Comparison of ENCODE assay signal across 1 cellular context in genomic region chr7:55365680-55366460, GRCh38.
A peak's percentile ranks its signal among the peaks of the same experiment; 100 is the strongest.
TF ChIP-seq lines count a peak whose summit lies in the region.

No MANE protein-coding gene starts in this region.

TF ChIP-seq in H1, 55 proteins besides CTCF, POLR2A, EP300 and RAD21 (continued from another document):
- TF ChIP-seq RXRA (IDR thresholded peaks at IDR 0.05; ENCODE audit: insufficient read depth, low read depth, low read length): no peak
- TF ChIP-seq BRCA1 (IDR thresholded peaks at IDR 0.05; ENCODE audit: low read depth, low read length): peak; percentile 32; the same call in 1 of the 2 replicates
- peak; percentile 99 for TF ChIP-seq CREB1 (IDR thresholded peaks at IDR 0.05)
- TF ChIP-seq MAX (IDR thresholded peaks at IDR 0.05): peak; percentile 49; the same call in 1 of the 2 replicates
- peak; percentile 100 for TF ChIP-seq KDM4A (IDR thresholded peaks at IDR 0.05; ENCODE audit: low read depth, low read length, severe bottlenecking)
- TF ChIP-seq POLR2AphosphoS5 (IDR thresholded peaks at IDR 0.05; ENCODE audit: low read depth, low read length): peak; percentile 94
- no peak for TF ChIP-seq USF2 (IDR thresholded peaks at IDR 0.05; ENCODE audit: low read length)
- peak; percentile 81 for TF ChIP-seq CHD1 (IDR thresholded peaks at IDR 0.05; ENCODE audit: low read depth, low read length)
- peak; percentile 16; the same call in 1 of the 2 replicates for TF ChIP-seq GTF2F1 (IDR thresholded peaks at IDR 0.05; ENCODE audit: borderline replicate concordance, low read depth, low read length)
- TF ChIP-seq JUND (IDR thresholded peaks at IDR 0.05; ENCODE audit: low read length): peak; percentile 89
- no peak; the same call in 1 of the 2 replicates for TF ChIP-seq SIX5 (IDR thresholded peaks at IDR 0.05; ENCODE audit: low read depth, low read length)
- TF ChIP-seq KDM1A (IDR thresholded peaks at IDR 0.05; ENCODE audit: borderline replicate concordance, low read length): 0 out of 2 replicates have a peak, but pooled peaks have one; percentile 7
- peak; percentile 87; the same call in 1 of the 2 replicates for TF ChIP-seq KDM5A (IDR thresholded peaks at IDR 0.05; ENCODE audit: low read length)
- peak; percentile 96 for TF ChIP-seq ASH2L (IDR thresholded peaks at IDR 0.05; ENCODE audit: low read length)
- 0 out of 4 replicates have a peak, but pooled peaks have one; percentile 41 to 42 for TF ChIP-seq SIN3A (conservative IDR thresholded peaks at IDR 0.05 in 1 of 2, IDR thresholded peaks at IDR 0.05 in 1 of 2; ENCODE audit: low read depth in 1 of 2, low read length in 2 of 2)
- peak; percentile 60; the same call in 1 of the 2 replicates for TF ChIP-seq ATF2 (IDR thresholded peaks at IDR 0.05; ENCODE audit: low read length)
- no peak for TF ChIP-seq POU5F1 (IDR thresholded peaks at IDR 0.05; ENCODE audit: low read depth, low read length)
- TF ChIP-seq TAF7 (optimal IDR thresholded peaks at IDR 0.05; ENCODE audit: borderline replicate concordance, low read depth, low read length): peak; percentile 83
